Comparison of ENCODE assay signal across 22 cellular contexts in the genomic region with DNA sequence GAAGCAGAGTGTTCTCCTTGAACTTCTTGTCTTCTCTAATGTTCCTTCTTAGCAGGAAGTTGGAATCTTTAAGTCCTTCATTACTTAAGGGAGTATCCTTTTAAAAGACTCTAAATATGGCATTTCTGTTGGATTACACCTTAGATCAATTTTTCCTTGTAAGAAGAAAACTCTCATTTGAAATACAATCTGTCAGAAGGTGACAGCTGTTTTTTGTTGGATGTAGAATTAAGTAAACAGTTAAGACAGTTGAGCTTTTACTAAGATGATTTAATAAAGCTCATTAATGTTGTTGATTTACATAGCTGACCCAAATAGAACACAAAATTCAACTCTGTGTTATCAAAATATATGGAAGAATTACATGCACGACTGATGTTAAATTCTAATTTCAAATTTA.
"Had no signal": no experiment of that assay in that cellular context is flagged by ENCODE, and none has a peak within 500 bp of the region (broad histone marks: within the 10 kb centered on the region; RNA-seq: fewer than 3 reads in every experiment).

No MANE protein-coding gene starts in this region.

- H3K4me1 Mint-ChIP-seq: neural progenitor cell had no signal

- H3K27me3 Mint-ChIP-seq: activated CD8-positive, alpha-beta T cell treated with anti-CD3 and anti-CD28 coated beads for 36 hours had no signal

- FAIRE-seq: kidney, TTC549 had no signal

- H3K36me3 Mint-ChIP-seq: neural progenitor cell had no signal

- H2AFZ ChIP-seq: neural progenitor cell had no signal

- H3K9me3 ChIP-seq: lower lobe of right lung, upper lobe of left lung had no signal

- H3K27ac ChIP-seq: cardiac muscle cell, heart left ventricle, lower lobe of right lung, neural progenitor cell, upper lobe of left lung, WERI-Rb-1 had no signal

- H3K4me3 Mint-ChIP-seq: activated CD4-positive, alpha-beta T cell treated with anti-CD3 and anti-CD28 coated beads, Interleukin-2, amount 10 ng/mL, durations not matched to agents 7 days and 5 days; activated CD8-positive, alpha-beta memory T cell treated with anti-CD3 and anti-CD28 coated beads, Interleukin-2, amount 10 ng/mL, durations not matched to agents 7 days and 5 days; activated CD8-positive, alpha-beta T cell treated with anti-CD3 and anti-CD28 coated beads for 36 hours; activated naive CD4-positive, alpha-beta T cell treated with anti-CD3 and anti-CD28 coated beads, Interleukin-2, amount 10 ng/mL, durations not matched to agents 7 days and 5 days; naive thymus-derived CD8-positive, alpha-beta T cell; neural progenitor cell had no signal

- H3K9me3 Mint-ChIP-seq: activated CD8-positive, alpha-beta T cell treated with anti-CD3 and anti-CD28 coated beads for 36 hours had no signal

- H3K27me3 ChIP-seq: cardiac muscle cell, neural progenitor cell, upper lobe of left lung had no signal

- H3K36me3 ChIP-seq: cardiac muscle cell, heart left ventricle, lower lobe of right lung, neural progenitor cell, upper lobe of left lung, WERI-Rb-1 had no signal

- DNase-seq: activated CD4-positive, alpha-beta T cell treated with anti-CD3 and anti-CD28 coated beads, Interleukin-2, amount 10 ng/mL, durations not matched to agents 7 days and 5 days; activated CD4-positive, CD25-positive, alpha-beta regulatory T cell treated with anti-CD3 and anti-CD28 coated beads, Interleukin-2, amount 50 U/mL, for 72 hours; activated CD8-positive, alpha-beta memory T cell treated with anti-CD3 and anti-CD28 coated beads, Interleukin-2, amount 10 ng/mL, durations not matched to agents 7 days and 5 days; activated CD8-positive, alpha-beta T cell treated with anti-CD3 and anti-CD28 coated beads for 36 hours; activated effector memory CD4-positive, alpha-beta T cell treated with anti-CD3 and anti-CD28 coated beads, Interleukin-2, amount 50 U/mL, for 16 hours; activated naive CD4-positive, alpha-beta T cell treated with anti-CD3 and anti-CD28 coated beads, Interleukin-2, amount 10 ng/mL, durations not matched to agents 7 days and 5 days; activated T-cell treated with anti-CD3 and anti-CD28 coated beads for 4 hours; cortex of kidney; heart left ventricle; kidney; lower lobe of right lung; naive thymus-derived CD8-positive, alpha-beta T cell; stimulated activated CD4-positive, alpha-beta T cell treated with anti-CD3 and anti-CD28 coated beads, Interleukin-2, amount 100 ng/mL, for 48 hours; stimulated activated CD8-positive, alpha-beta memory T cell treated with anti-CD3 and anti-CD28 coated beads, Interleukin-4, amount 100 ng/mL, for 48 hours; stimulated activated naive CD4-positive, alpha-beta T cell; WERI-Rb-1 had no signal

- H3K27ac Mint-ChIP-seq: activated CD4-positive, alpha-beta T cell treated with anti-CD3 and anti-CD28 coated beads, Interleukin-2, amount 10 ng/mL, durations not matched to agents 7 days and 5 days; activated CD8-positive, alpha-beta memory T cell treated with anti-CD3 and anti-CD28 coated beads, Interleukin-2, amount 10 ng/mL, durations not matched to agents 7 days and 5 days; activated CD8-positive, alpha-beta T cell treated with anti-CD3 and anti-CD28 coated beads for 36 hours; activated naive CD4-positive, alpha-beta T cell treated with anti-CD3 and anti-CD28 coated beads, Interleukin-2, amount 10 ng/mL, durations not matched to agents 7 days and 5 days; naive thymus-derived CD8-positive, alpha-beta T cell; neural progenitor cell had no signal

- ATAC-seq: activated CD8-positive, alpha-beta memory T cell treated with anti-CD3 and anti-CD28 coated beads, Interleukin-2, amount 10 ng/mL, durations not matched to agents 7 days and 5 days; heart left ventricle; left lobe of liver; naive thymus-derived CD8-positive, alpha-beta T cell; sciatic nerve had no signal

- H3K4me1 ChIP-seq: lower lobe of right lung, neural progenitor cell had no signal

- H3K4me3 ChIP-seq: cardiac muscle cell, heart left ventricle, lower lobe of right lung, neural progenitor cell, upper lobe of left lung had no signal
